ENCODE assay signal across 8 cellular contexts in the genomic region with DNA sequence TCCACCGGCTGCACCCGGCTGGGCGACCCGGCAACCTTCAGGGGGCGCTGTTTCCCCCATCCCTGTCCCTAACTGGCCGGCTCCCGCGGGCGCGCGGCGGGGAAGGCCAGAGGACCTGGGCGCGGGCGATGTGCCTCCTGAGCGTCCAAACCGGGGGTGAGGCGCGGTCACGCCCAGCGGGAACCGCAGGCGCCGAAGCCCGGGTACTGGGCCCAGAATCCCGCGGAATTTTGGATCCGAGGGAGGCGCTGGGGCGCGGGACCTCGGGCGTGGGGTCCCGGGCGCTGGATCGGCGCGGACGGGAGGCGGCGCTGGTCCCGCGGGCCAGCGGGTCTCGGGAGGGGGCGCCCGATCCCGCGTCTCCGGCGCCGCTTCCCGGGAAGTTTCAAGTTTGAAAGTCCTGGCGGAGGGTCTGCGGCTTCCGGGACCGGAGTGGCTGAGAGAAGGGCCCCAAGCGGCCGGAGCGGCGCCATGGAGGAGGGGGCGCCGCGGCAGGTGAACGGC. TPM values are rescaled to one million over a fixed set of nuclear protein-coding genes. Genes with fewer than 3 reads are reported as not detected.
DNase-seq lines count a peak whose midpoint lies in the region; ATAC-seq, FAIRE-seq and TF ChIP-seq lines count a peak whose summit lies in the region.

A gene (plus strand): TSS at position 59 of the 504 bp plus-strand sequence. CDS start 413 bp downstream, at position 472.

- TF ChIP-seq CTCF in coronary artery (IDR thresholded peaks at IDR 0.05) = peak; percentile 93
- TF ChIP-seq CTCF in HepG2 (CRISPR knock-in tag; IDR thresholded peaks at IDR 0.05) = peak; percentile 91

- H3K9ac ChIP-seq in HepG2 (ENCODE audit: insufficient read depth, low read depth, low read length) = peak within 1 kb of the TSS; percentile 78

- peak within 1 kb of the TSS; percentile 25 to 79 for H3K27ac ChIP-seq in coronary artery
- H3K27ac ChIP-seq in HepG2 (ENCODE audit: extremely low read length, insufficient read depth, low read length) = peak within 1 kb of the TSS; percentile 85

- no peak within 1 kb of the TSS for H2AFZ ChIP-seq in HepG2 (ENCODE audit: low read length)

- WGBS in HepG2 (ENCODE audit: low lambda C conversion rate) = 0% methylated on average over 8 of the region's 65 CpGs

- H4K20me1 ChIP-seq in HepG2 (ENCODE audit: insufficient read depth, low read length) = no peaks in the 10 kb centered on the region

- POLR2A ChIA-PET in HepG2 (lab: Yijun Ruan, JAX) = interaction anchor here (1.0 kb wide), 1 partner anchor 18 kb away, joined by 6 read pairs; no protein-coding TSS in a partner anchor

- TF ChIP-seq RAD21 in HepG2 (CRISPR knock-in tag; IDR thresholded peaks at IDR 0.05) = peak; percentile 78

- CTCF ChIA-PET in HepG2 (lab: Yijun Ruan, JAX; ENCODE audit: low intra/inter-chr PET ratio, low total read pairs) = interaction anchor here (0.7 to 2.6 kb wide), 5 partner anchors 31 to 115 kb away, joined by 3 to 17 read pairs (median 4); a partner anchor contains a TSS

- peak in 1 of 2 experiments; percentile 43; a peak in 1 of 4 replicates for TF ChIP-seq POLR2A in HepG2 (IDR thresholded peaks at IDR 0.05; ENCODE audit: insufficient read depth in 1 of 2, low read depth in 2 of 2, low read length in 2 of 2)

- H3K27me3 ChIP-seq in HepG2 (ENCODE audit: control insufficient read depth in 1 of 2, insufficient read depth in 2 of 2, low read length in 2 of 2) = no peaks in the 10 kb centered on the region

- TSS peak; percentile 55 for BruUV-seq in HepG2 (replicated peaks; lab: Mats Ljungman, UMichigan)

- peaks cover 8% of the 10 kb centered on the region for H3K79me2 ChIP-seq in HepG2 (ENCODE audit: insufficient read depth, low read length)

- in situ Hi-C loops in HepG2 (cut with HindIII; ENCODE audit: extremely low pct_ligation_motif_present, low pct_unique_long_range_greater_than_20kb) = no loop called here

- peak within 1 kb of the TSS; percentile 92 for H3K4me2 ChIP-seq in HepG2 (ENCODE audit: low read depth, low read length)

- intact Hi-C loops in HepG2 (cut with micrococcal nuclease; ENCODE audit: unreplicated experiment) = loop anchor here (5.0 kb wide), 1 partner anchor 65 kb away; no protein-coding TSS in a partner anchor

- no peak for FAIRE-seq in HepG2 (lab: Jason Lieb, UNC)

- H3K36me3 ChIP-seq in HepG2 (replicated peaks in 1 of 2; ENCODE audit: control insufficient read depth in 1 of 2, insufficient read depth in 2 of 2, low read length in 2 of 2) = peaks cover 4 to 12% of the 10 kb centered on the region in 2 experiments; a peak in 4 of 5 replicates

- H3K4me3 ChIP-seq in coronary artery = peak within 1 kb of the TSS; percentile 91
- peak within 1 kb of the TSS; percentile 89 to 97 (median 92) for H3K4me3 ChIP-seq in HepG2 (replicated peaks in 1 of 3; ENCODE audit: insufficient read depth in 1 of 3, low read depth in 2 of 3, low read length in 3 of 3)

- H3K9me3 ChIP-seq in HepG2 (ENCODE audit: low read length) = no peaks in the 10 kb centered on the region

- no peak for TF ChIP-seq EP300 in HepG2 (IDR thresholded peaks at IDR 0.05; ENCODE audit: low read depth in 2 of 2, low read length in 2 of 2)
- TF ChIP-seq EP300 in HepG2 (CRISPR knock-in tag; IDR thresholded peaks at IDR 0.05; ENCODE audit: borderline replicate concordance) = no peak

- ATAC-seq in GM18498 (IDR thresholded peaks at IDR 0.05; ENCODE audit: unreplicated experiment) (peak; percentile 82), HG02973 (IDR thresholded peaks at IDR 0.05; ENCODE audit: unreplicated experiment) (peak; percentile 63), HepG2 (peak; percentile 87)

- peaks cover 13% of the 10 kb centered on the region for H3K4me1 ChIP-seq in HepG2 (ENCODE audit: insufficient read depth, low read length)

- DNase-seq in 8988T (peak; percentile 96), NCI-H226 (peak; percentile 76), coronary artery (ENCODE audit: low spot score) (peak; percentile 92), HepG2 (ENCODE audit: low spot score) (peak; percentile 74)
- DNase-seq in activated CD4-positive, alpha-beta T cell treated with anti-CD3 and anti-CD28 coated beads for 4 hours = peak; percentile 83 to 85
- peak; percentile 89 for DNase-seq in stimulated activated CD4-positive, alpha-beta T cell treated with anti-CD3 and anti-CD28 coated beads, Interleukin-4, amount 100 ng/mL, for 24 hours

TF ChIP-seq in HepG2, 621 proteins besides CTCF, POLR2A, EP300 and RAD21 (continues in another document):
- TF ChIP-seq ARID2 (CRISPR knock-in tag; IDR thresholded peaks at IDR 0.05; ENCODE audit: borderline replicate concordance) (0 out of 2 replicates have a peak, but pooled peaks have one; percentile 60), ASH2L (IDR thresholded peaks at IDR 0.05; ENCODE audit: insufficient read length, low read depth, low read length) (peak; percentile 74), ZFY (CRISPR knock-in tag; IDR thresholded peaks at IDR 0.05) (peak; percentile 79), KLF16 (CRISPR knock-in tag; IDR thresholded peaks at IDR 0.05) (peak in 1 of 2 experiments; percentile 37; a peak in 1 of 4 replicates), ZNF879 (CRISPR knock-in tag; IDR thresholded peaks at IDR 0.05) (no peak), ZNF12 (CRISPR knock-in tag; IDR thresholded peaks at IDR 0.05) (0 out of 2 replicates have a peak, but pooled peaks have one; percentile 9), ARNTL (CRISPR knock-in tag; IDR thresholded peaks at IDR 0.05) (0 out of 2 replicates have a peak, but pooled peaks have one; percentile 37), ZNF326 (CRISPR knock-in tag; IDR thresholded peaks at IDR 0.05; ENCODE audit: borderline replicate concordance) (no peak), HDAC1 (CRISPR knock-in tag; IDR thresholded peaks at IDR 0.05) (peak; percentile 62), ELF3 (CRISPR knock-in tag; IDR thresholded peaks at IDR 0.05) (0 out of 2 replicates have a peak, but pooled peaks have one; percentile 21), HOXD1 (CRISPR knock-in tag; IDR thresholded peaks at IDR 0.05) (0 out of 2 replicates have a peak, but pooled peaks have one; percentile 2)
- TF ChIP-seq, protein P1, sequence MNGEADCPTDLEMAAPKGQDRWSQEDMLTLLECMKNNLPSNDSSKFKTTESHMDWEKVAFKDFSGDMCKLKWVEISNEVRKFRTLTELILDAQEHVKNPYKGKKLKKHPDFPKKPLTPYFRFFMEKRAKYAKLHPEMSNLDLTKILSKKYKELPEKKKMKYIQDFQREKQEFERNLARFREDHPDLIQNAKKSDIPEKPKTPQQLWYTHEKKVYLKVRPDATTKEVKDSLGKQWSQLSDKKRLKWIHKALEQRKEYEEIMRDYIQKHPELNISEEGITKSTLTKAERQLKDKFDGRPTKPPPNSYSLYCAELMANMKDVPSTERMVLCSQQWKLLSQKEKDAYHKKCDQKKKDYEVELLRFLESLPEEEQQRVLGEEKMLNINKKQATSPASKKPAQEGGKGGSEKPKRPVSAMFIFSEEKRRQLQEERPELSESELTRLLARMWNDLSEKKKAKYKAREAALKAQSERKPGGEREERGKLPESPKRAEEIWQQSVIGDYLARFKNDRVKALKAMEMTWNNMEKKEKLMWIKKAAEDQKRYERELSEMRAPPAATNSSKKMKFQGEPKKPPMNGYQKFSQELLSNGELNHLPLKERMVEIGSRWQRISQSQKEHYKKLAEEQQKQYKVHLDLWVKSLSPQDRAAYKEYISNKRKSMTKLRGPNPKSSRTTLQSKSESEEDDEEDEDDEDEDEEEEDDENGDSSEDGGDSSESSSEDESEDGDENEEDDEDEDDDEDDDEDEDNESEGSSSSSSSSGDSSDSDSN (CRISPR knock-in tag; IDR thresholded peaks at IDR 0.05) = peak; percentile 72
- TF ChIP-seq, protein P2, sequence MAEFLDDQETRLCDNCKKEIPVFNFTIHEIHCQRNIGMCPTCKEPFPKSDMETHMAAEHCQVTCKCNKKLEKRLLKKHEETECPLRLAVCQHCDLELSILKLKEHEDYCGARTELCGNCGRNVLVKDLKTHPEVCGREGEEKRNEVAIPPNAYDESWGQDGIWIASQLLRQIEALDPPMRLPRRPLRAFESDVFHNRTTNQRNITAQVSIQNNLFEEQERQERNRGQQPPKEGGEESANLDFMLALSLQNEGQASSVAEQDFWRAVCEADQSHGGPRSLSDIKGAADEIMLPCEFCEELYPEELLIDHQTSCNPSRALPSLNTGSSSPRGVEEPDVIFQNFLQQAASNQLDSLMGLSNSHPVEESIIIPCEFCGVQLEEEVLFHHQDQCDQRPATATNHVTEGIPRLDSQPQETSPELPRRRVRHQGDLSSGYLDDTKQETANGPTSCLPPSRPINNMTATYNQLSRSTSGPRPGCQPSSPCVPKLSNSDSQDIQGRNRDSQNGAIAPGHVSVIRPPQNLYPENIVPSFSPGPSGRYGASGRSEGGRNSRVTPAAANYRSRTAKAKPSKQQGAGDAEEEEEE (CRISPR knock-in tag; IDR thresholded peaks at IDR 0.05; ENCODE audit: borderline replicate concordance) = no peak

RNA-seq across cellular contexts. Expression of the gene that starts here (rescaled TPM):
- 8.3 and 13.2 TPM in 2 replicates for total RNA-seq in HepG2 (2016; rRNA removed; fragmentation: Illumina TruSeq; extraction: Trizol)
- 3.5 and 3.9 TPM in 2 replicates for total RNA-seq in HepG2 (2016; cell fraction: cytosol; rRNA removed; fragmentation: Illumina TruSeq; extraction: Trizol; ENCODE audit: low read depth)
- total RNA-seq in HepG2 (2016; cell fraction: insoluble cytoplasmic fraction; rRNA removed; fragmentation: Illumina TruSeq; extraction: Trizol) = 7.5 and 13.4 TPM in 2 replicates
- total RNA-seq in HepG2 (2016; cell fraction: membrane; rRNA removed; fragmentation: Illumina TruSeq; extraction: Trizol) = 7.9 and 8.7 TPM in 2 replicates
- 9.4 and 10.2 TPM in 2 replicates for total RNA-seq in HepG2 (2016; cell fraction: nucleus; rRNA removed; fragmentation: Illumina TruSeq; extraction: Trizol)
- 9.2 and 10.5 TPM in 2 replicates for polyA plus RNA-seq in HepG2 (2011; rRNA removed)
- polyA plus RNA-seq in HepG2 (2011; cell fraction: cytosol; rRNA removed) = 7.2 and 10.2 TPM in 2 replicates
- polyA plus RNA-seq in HepG2 (2011; cell fraction: nucleus; rRNA removed) = 27.1 and 49.1 TPM in 2 replicates
- polyA plus RNA-seq in HepG2 (2012) = 5.4 and 6.9 TPM in 2 replicates
- 3.8 and 4.1 TPM in 2 replicates for polyA plus RNA-seq in HepG2 (2016; cell fraction: cytosol; fragmentation: Illumina TruSeq; extraction: Trizol; ENCODE audit: low read depth)
- 13.4 and 15.9 TPM in 2 replicates for polyA plus RNA-seq in HepG2 (2016; cell fraction: insoluble cytoplasmic fraction; fragmentation: Illumina TruSeq; extraction: Trizol; ENCODE audit: low read depth)
- 6.4 and 7.7 TPM in 2 replicates for polyA plus RNA-seq in HepG2 (2016; cell fraction: membrane; fragmentation: Illumina TruSeq; extraction: Trizol; ENCODE audit: low read depth)
- polyA plus RNA-seq in HepG2 (2016; cell fraction: nucleus; fragmentation: Illumina TruSeq; extraction: Trizol; ENCODE audit: insufficient read depth, low read depth) = 38.0 and 40.4 TPM in 2 replicates
- 23.6 and 48.2 TPM in 2 replicates for polyA minus RNA-seq in HepG2 (2011; rRNA and poly(A)+ RNA removed; ENCODE audit: low replicate concordance)
- polyA minus RNA-seq in HepG2 (2011; cell fraction: cytosol; rRNA and poly(A)+ RNA removed) = 6.9 and 13.8 TPM in 2 replicates
- 4.0 and 6.2 TPM in 2 replicates for polyA minus RNA-seq in HepG2 (2011; cell fraction: nucleus; rRNA and poly(A)+ RNA removed)

Comparison
In these comparisons a context has a peak if more than half of its experiments do, and no peak if none do; other contexts are left out.
1. Peak in every context shown above with its lines: DNase-seq, ATAC-seq, H3K4me3 ChIP-seq and H3K27ac ChIP-seq.